ENCODE assay signal across 1 cellular context in genomic region chr17:50642071-50642721, GRCh38.
TF ChIP-seq lines count a peak whose summit lies in the region.

No MANE protein-coding gene starts in this region.

TF ChIP-seq in GM23338, 12 proteins besides CTCF, POLR2A, EP300 and RAD21 (continued from another document):
- TF ChIP-seq ZNF462 (CRISPR knock-in tag; IDR thresholded peaks at IDR 0.05) (no peak), ZNF114 (CRISPR knock-in tag; IDR thresholded peaks at IDR 0.05) (no peak), NANOG (IDR thresholded peaks at IDR 0.05; ENCODE audit: borderline replicate concordance) (no peak), REST (IDR thresholded peaks at IDR 0.05; ENCODE audit: unreplicated experiment) (no peak)
